In the genomic region with DNA sequence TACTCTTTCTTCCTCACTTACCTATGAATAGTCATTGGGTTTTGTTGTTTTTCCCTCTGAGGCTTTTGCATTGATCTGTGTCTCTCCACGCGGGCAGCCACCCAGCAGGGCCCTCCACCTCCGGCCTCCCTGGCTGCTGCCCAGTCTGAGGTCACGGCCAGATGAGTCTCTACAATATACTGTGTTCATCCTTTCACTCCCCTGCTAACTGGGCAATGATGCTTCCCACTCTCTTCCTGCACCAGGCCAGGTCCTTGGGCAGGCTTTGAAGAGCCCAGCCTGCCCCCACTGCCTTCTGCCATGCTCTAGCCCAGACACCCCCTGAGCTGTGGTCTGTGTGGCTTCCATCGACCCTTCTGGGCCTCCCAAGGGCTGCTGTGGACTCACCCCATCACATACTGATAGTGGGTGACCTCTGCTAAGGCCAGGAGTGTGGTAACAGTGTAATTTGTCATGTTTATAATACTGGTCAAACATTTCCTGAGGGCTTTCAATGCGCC, we compare ENCODE assay signal across 14 cellular contexts. TPM values are rescaled to one million over a fixed set of nuclear protein-coding genes. Genes with fewer than 3 reads are reported as not detected.
DNase-seq lines count a peak whose midpoint lies in the region; ATAC-seq and TF ChIP-seq lines count a peak whose summit lies in the region.
"Had no signal": no experiment of that assay in that cellular context is flagged by ENCODE, and none has a peak within 500 bp of the region (broad histone marks: within the 10 kb centered on the region; RNA-seq: fewer than 3 reads in every experiment).

No MANE protein-coding gene starts in this region.

- H3K4ac ChIP-seq in mesenchymal stem cell (ENCODE audit: low read depth in 1 of 2, low read length in 2 of 2) = peak overlapping the region in 1 of 2 experiments; percentile 5

- H3K27ac ChIP-seq in mesenchymal stem cell (ENCODE audit: low read length, poor library complexity, severe bottlenecking) = peak overlapping the region; percentile 31
- H3K27ac ChIP-seq: foreskin keratinocyte had no signal

- H2BK5ac ChIP-seq in mesenchymal stem cell (ENCODE audit: low read depth, low read length, poor library complexity, severe bottlenecking) = no peak overlapping the region

- no peak overlapping the region for H4K91ac ChIP-seq in mesenchymal stem cell (ENCODE audit: low read length)

- H3K18ac ChIP-seq in mesenchymal stem cell (ENCODE audit: low read depth in 1 of 2, low read length in 2 of 2) = peak overlapping the region in 1 of 2 experiments; percentile 41

- H3K4me3 ChIP-seq in MG63 (no peak overlapping the region), choroid plexus epithelial cell (ENCODE audit: low read depth, low read length) (no peak overlapping the region), mesenchymal stem cell (ENCODE audit: insufficient read depth in 1 of 2, low read depth in 1 of 2, low read length in 2 of 2) (peak overlapping the region in 1 of 2 experiments; percentile 21), lower leg skin (ENCODE audit: low read depth, poor library complexity, severe bottlenecking) (no peak overlapping the region)
- H3K4me3 ChIP-seq: left lung, tibial nerve had no signal

- H2BK120ac ChIP-seq in mesenchymal stem cell (ENCODE audit: low read depth, low read length) = peak overlapping the region; percentile 20

- H3K9me3 ChIP-seq in MG63 (no peaks in the 10 kb centered on the region), mesenchymal stem cell (ENCODE audit: control insufficient read depth, low read length) (no peaks in the 10 kb centered on the region)
- H3K9me3 ChIP-seq: left lung, tibial nerve had no signal

- no peak for TF ChIP-seq POLR2A in lower leg skin (IDR thresholded peaks at IDR 0.05)

- peaks cover 30% of the 10 kb centered on the region for H3K79me1 ChIP-seq in mesenchymal stem cell (replicated peaks; ENCODE audit: low read length, poor library complexity, severe bottlenecking)

- H3K14ac ChIP-seq in mesenchymal stem cell (ENCODE audit: low read length in 2 of 2) = no peak overlapping the region

- H3K27me3 ChIP-seq in MG63 (no peaks in the 10 kb centered on the region), mesenchymal stem cell (ENCODE audit: control insufficient read depth in 1 of 2, insufficient read depth in 1 of 2, low read length in 2 of 2) (no peaks in the 10 kb centered on the region)
- H3K27me3 ChIP-seq: foreskin keratinocyte, left lung, tibial nerve had no signal

- H2AK5ac ChIP-seq in mesenchymal stem cell (ENCODE audit: low read length, severe bottlenecking) = no peak overlapping the region

- peak overlapping the region; percentile 27 to 28 for H2BK12ac ChIP-seq in mesenchymal stem cell (ENCODE audit: low read length in 2 of 2)

- no peak overlapping the region for H3K23ac ChIP-seq in mesenchymal stem cell (ENCODE audit: low read length in 2 of 2)

- peaks cover 43% of the 10 kb centered on the region for H3K4me1 ChIP-seq in mesenchymal stem cell (ENCODE audit: control insufficient read depth, insufficient read depth, low read depth, low read length)

- 13% methylated on average over 6 of the region's 6 CpGs for WGBS in mesenchymal stem cell
- WGBS in lower leg skin, 2 donors = 67 to 80% methylated on average over 6 of the region's 6 CpGs

- no peak overlapping the region for H3K9ac ChIP-seq in mesenchymal stem cell (ENCODE audit: low read length)

- ATAC-seq in GM21528 (IDR thresholded peaks at IDR 0.05; ENCODE audit: low FRiP score, unreplicated experiment) = no peak
- ATAC-seq in GM19467 (IDR thresholded peaks at IDR 0.05; ENCODE audit: unreplicated experiment) = no peak
- no peak for ATAC-seq in GM21737 (IDR thresholded peaks at IDR 0.05; ENCODE audit: unreplicated experiment)
- ATAC-seq: foreskin keratinocyte had no signal

- peaks cover 3% of the 10 kb centered on the region; the same call in 1 of the 2 replicates for H3K36me3 ChIP-seq in MG63
- peaks cover 0 to 7% of the 10 kb centered on the region in 2 experiments for H3K36me3 ChIP-seq in mesenchymal stem cell (ENCODE audit: control insufficient read depth in 1 of 2, insufficient read depth in 2 of 2, low read depth in 1 of 2, low read length in 2 of 2)
- H3K36me3 ChIP-seq: tibial nerve had no signal

- DNase-seq in AG20443 (ENCODE audit: low spot score) (peak; percentile 36), MG63 (peak; percentile 56), choroid plexus epithelial cell (ENCODE audit: low read depth) (peak; percentile 37), mesenchymal stem cell (peak; percentile 76), lower leg skin (ENCODE audit: low spot score in 2 of 2) (no peak)
- DNase-seq: activated CD4-positive, alpha-beta T cell treated with anti-CD3 and anti-CD28 coated beads for 4 hours; AML-193; cerebellar nuclear complex; foreskin keratinocyte; left lung had no signal

- H2AFZ ChIP-seq in mesenchymal stem cell (ENCODE audit: low read depth, low read length) = no peak overlapping the region

- TF ChIP-seq CTCF in choroid plexus epithelial cell (conservative IDR thresholded peaks at IDR 0.05; ENCODE audit: low read depth, low read length) (no peak), lower leg skin (IDR thresholded peaks at IDR 0.05) (no peak)

- H4K8ac ChIP-seq in mesenchymal stem cell (ENCODE audit: low read length) = no peak overlapping the region

- intact Hi-C loops in lower leg skin (cut with DNase I; ENCODE audit: low total_unique reads) = no loop called here

- H3K4me2 ChIP-seq in mesenchymal stem cell (ENCODE audit: low read length, poor library complexity, severe bottlenecking) = no peak overlapping the region

- no peak overlapping the region for H2BK15ac ChIP-seq in mesenchymal stem cell (ENCODE audit: low read depth, poor library complexity, severe bottlenecking)

RNA-seq across cellular contexts. Expression of a gene that starts 18.0 kb away (rescaled TPM):
- 24.3 and 40.4 TPM in 2 replicates for total RNA-seq in MG63 (2014; rRNA removed; shearing (Covaris generic); ENCODE audit: low replicate concordance)
- polyA plus RNA-seq in mesenchymal stem cell (2013, experiment 1 of 2) = 99.5 TPM
- 101 TPM for polyA plus RNA-seq in mesenchymal stem cell (2013, experiment 2 of 2)
- total RNA-seq in lower leg skin = 10 to 100 TPM in 1 of 4 donors, 1 to 10 TPM in 3; 4.6 to 17.1 (median 5.3) TPM

RNA-seq across cellular contexts. Expression of a gene that starts 57.2 kb away (rescaled TPM):
- total RNA-seq in MG63 (2014; rRNA removed; shearing (Covaris generic); ENCODE audit: low replicate concordance) = not detected in 2 replicates
- 0.04 TPM for polyA plus RNA-seq in mesenchymal stem cell (2013, experiment 1 of 2)
- polyA plus RNA-seq in mesenchymal stem cell (2013, experiment 2 of 2) = 0.10 TPM
- total RNA-seq in lower leg skin = 1 to 10 TPM in 1 of 4 donors, under 1 TPM in 3; 0.21 to 1.8 (median 0.61) TPM
- total RNA-seq: foreskin keratinocyte had no signal
- polyA plus RNA-seq: foreskin keratinocyte had no signal

Comparison
In these comparisons a context has a peak if more than half of its experiments do, and no peak if none do; other contexts are left out.
1. DNase-seq: peak in AG20443 (single experiment), MG63 (single experiment), choroid plexus epithelial cell (single experiment) and mesenchymal stem cell (single experiment); none in lower leg skin (0 of 2).